In genomic region chr4:169952236-169953088, GRCh38 we compare ENCODE assay signal across 1 cellular context.
TF ChIP-seq lines count a peak whose summit lies in the region.

No MANE protein-coding gene starts in this region.

TF ChIP-seq in GM12878, 131 proteins besides CTCF, POLR2A, EP300 and RAD21 (continued from another document):
- no peak for TF ChIP-seq E2F8 (IDR thresholded peaks at IDR 0.05; ENCODE audit: low read depth, partially characterized antibody)
- TF ChIP-seq SIX5 (IDR thresholded peaks at IDR 0.05; ENCODE audit: low read depth, low read length, severe bottlenecking): no peak
TF ChIP-seq in GM12878: peak in this region for 12.
